ENCODE assay signal across 8 cellular contexts in genomic region chr17:7687908-7688807, GRCh38. TPM values are rescaled to one million over a fixed set of nuclear protein-coding genes. Genes with fewer than 3 reads are reported as not detected.
DNase-seq lines count a peak whose midpoint lies in the region; ATAC-seq and TF ChIP-seq lines count a peak whose summit lies in the region.

Gene WRAP53, plus strand, starts transcription at chr17:7688477. Its CDS starts 172 bp downstream, at chr17:7688649.

- peaks cover 68% of the 10 kb centered on the region for H3K79me2 ChIP-seq in DOHH2 (ENCODE audit: control insufficient read depth, low read length)

- peak; percentile 95 to 99 (median 96) for DNase-seq in Peyer's patch
- DNase-seq in activated T-cell treated with anti-CD3 and anti-CD28 coated beads, Interleukin-2, amount 50 U/mL, for 48 hours: peak; percentile 98 to 99
- DNase-seq in stimulated activated CD8-positive, alpha-beta memory T cell treated with anti-CD3 and anti-CD28 coated beads, Interleukin-7, amount 100 ng/mL, for 4 hours (ENCODE audit: low read depth in 2 of 2): peak; percentile 89 to 95

- peaks cover 15% of the 10 kb centered on the region for H3F3A ChIP-seq in DOHH2 (ENCODE audit: control insufficient read depth, insufficient read depth)

- H3K27ac ChIP-seq in DOHH2 (ENCODE audit: low read depth, low read length): peak within 1 kb of the TSS; percentile 79
- H3K27ac ChIP-seq in KOPT-K1 (ENCODE audit: low read depth, low read length, poor library complexity, severe bottlenecking): peak within 1 kb of the TSS; percentile 95
- H3K27ac ChIP-seq in Peyer's patch: peak within 1 kb of the TSS; percentile 93 to 98 (median 96)
- peak within 1 kb of the TSS; percentile 99 for H3K27ac ChIP-seq in muscle layer of duodenum (ENCODE audit: low read length)

- no peaks in the 10 kb centered on the region for H3K27me3 ChIP-seq in DOHH2 (ENCODE audit: control insufficient read depth, low read length)
- no peaks in the 10 kb centered on the region for H3K27me3 ChIP-seq in Peyer's patch
- H3K27me3 ChIP-seq in muscle layer of duodenum (ENCODE audit: low read depth, low read length): no peaks in the 10 kb centered on the region

- TF ChIP-seq POLR2A in Peyer's patch (IDR thresholded peaks at IDR 0.05): peak in 1 of 2 donors; percentile 11

- peak within 1 kb of the TSS; percentile 82 for H3K4me2 ChIP-seq in DOHH2 (ENCODE audit: low read length)

- H3K9me3 ChIP-seq in DOHH2 (ENCODE audit: control insufficient read depth, insufficient read depth, low read length) (no peaks in the 10 kb centered on the region), KOPT-K1 (ENCODE audit: insufficient read depth, low read length, poor library complexity, severe bottlenecking) (no peaks in the 10 kb centered on the region), Peyer's patch (no peaks in the 10 kb centered on the region), muscle layer of duodenum (ENCODE audit: control insufficient read depth in 1 of 2, low read length in 2 of 2) (no peaks in the 10 kb centered on the region)

- peaks cover 26% of the 10 kb centered on the region for H4K20me1 ChIP-seq in DOHH2 (ENCODE audit: control insufficient read depth, insufficient read depth, low read depth, low read length)

- H3K4me3 ChIP-seq in DOHH2 (ENCODE audit: low read length) (peak within 1 kb of the TSS; percentile 96), Peyer's patch (peak within 1 kb of the TSS; percentile 73 to 95 (median 82)), muscle layer of duodenum (ENCODE audit: low read depth in 1 of 2, low read length in 2 of 2) (peak within 1 kb of the TSS; percentile 94 to 99)

- H3K36me3 ChIP-seq in DOHH2 (ENCODE audit: control insufficient read depth, low read length) (peaks cover 50% of the 10 kb centered on the region), KOPT-K1 (ENCODE audit: insufficient read depth, low read length) (peaks cover 37% of the 10 kb centered on the region), Peyer's patch (peaks cover 0 to 4% (median 0%) of the 10 kb centered on the region in 3 donors), muscle layer of duodenum (ENCODE audit: control insufficient read depth in 1 of 2, insufficient read depth in 2 of 2, low read length in 2 of 2) (peaks cover 0 to 4% of the 10 kb centered on the region in 2 donors)

- no peaks in the 10 kb centered on the region for H3K9me2 ChIP-seq in DOHH2 (replicated peaks; ENCODE audit: control insufficient read depth, low read length)

- ATAC-seq in GM21737 (IDR thresholded peaks at IDR 0.05; ENCODE audit: unreplicated experiment): peak; percentile 69
- ATAC-seq in esophagus mucosa: peak; percentile 91

- H3K4me1 ChIP-seq in DOHH2 (ENCODE audit: control insufficient read depth, low read length) (peaks cover 23% of the 10 kb centered on the region), Peyer's patch (peaks cover 0 to 27% (median 11%) of the 10 kb centered on the region in 4 donors), muscle layer of duodenum (ENCODE audit: control insufficient read depth in 1 of 2, insufficient read depth in 2 of 2, low read length in 2 of 2) (peaks cover 21 to 23% of the 10 kb centered on the region in 2 donors)

- TF ChIP-seq CTCF in DOHH2 (IDR thresholded peaks at IDR 0.05; ENCODE audit: low read depth, low read length, poor library complexity, severe bottlenecking) (peak; percentile 99), Peyer's patch (IDR thresholded peaks at IDR 0.05) (peak; percentile 96 to 100 (median 99))

RNA-seq across cellular contexts. Expression of gene WRAP53, which starts in this region (rescaled TPM):
- 1 to 10 TPM; 4.6 to 9.3 (median 6.2) TPM for total RNA-seq in Peyer's patch
- 8.5 TPM for total RNA-seq in esophagus mucosa

Comparison
In these comparisons a context has a peak if more than half of its experiments do, and no peak if none do; other contexts are left out.
1. Peak in every context shown above with its lines: DNase-seq, ATAC-seq, H3K4me3 ChIP-seq and H3K27ac ChIP-seq.